In the genomic region with DNA sequence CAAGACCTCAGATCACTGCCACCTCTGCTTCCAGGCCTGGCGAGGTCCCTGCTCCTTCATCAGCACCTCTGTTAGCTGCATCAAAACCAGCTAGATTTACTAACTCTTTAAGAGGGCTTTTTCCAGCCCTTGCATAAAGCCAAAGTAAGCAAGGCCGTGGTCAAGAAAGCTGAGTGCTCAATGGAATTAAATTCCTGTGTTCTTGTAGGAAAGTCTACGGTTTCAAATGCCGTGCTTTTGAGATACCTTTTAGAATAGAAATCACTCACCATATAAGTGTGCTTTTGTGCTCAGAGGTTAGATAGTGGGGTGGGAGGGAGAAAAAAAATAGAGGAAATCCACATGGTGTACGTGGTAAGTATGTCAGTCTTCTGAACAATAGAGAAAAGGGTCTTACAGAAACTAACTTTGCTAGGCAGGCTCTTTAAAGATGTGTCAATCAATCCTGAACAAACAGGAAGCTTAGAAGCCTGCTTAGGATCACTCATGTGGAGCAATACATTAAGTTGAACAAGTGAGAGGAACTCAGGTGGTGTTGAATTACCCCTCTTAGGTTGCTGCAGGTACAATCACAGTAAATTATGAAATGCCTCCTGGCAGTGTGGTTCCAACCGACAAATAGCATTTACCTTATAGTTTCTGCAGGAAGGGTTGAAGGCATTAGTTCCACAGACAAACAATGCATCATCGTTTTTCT, we compare ENCODE assay signal across 18 cellular contexts.
DNase-seq lines count a peak whose midpoint lies in the region; ATAC-seq and TF ChIP-seq lines count a peak whose summit lies in the region.
"Had no signal": no experiment of that assay in that cellular context is flagged by ENCODE, and none has a peak within 500 bp of the region (broad histone marks: within the 10 kb centered on the region; RNA-seq: fewer than 3 reads in every experiment).

No MANE protein-coding gene starts in this region.

- ATAC-seq in RWPE2 (ENCODE audit: low read depth), result peak; percentile 34; the same call in 2 of the 3 replicates
- ATAC-seq in GM18520 (IDR thresholded peaks at IDR 0.05; ENCODE audit: unreplicated experiment), result no peak
- ATAC-seq in HG03520 (IDR thresholded peaks at IDR 0.05; ENCODE audit: unreplicated experiment), result no peak
- ATAC-seq: left colon, natural killer cell had no signal

- POLR2A ChIA-PET in HEK293 (lab: Yijun Ruan, JAX), result no interaction called here

- DNase-seq in NCI-H2029 (lab: John Stamatoyannopoulos, UW), result peak; percentile 57
- DNase-seq in RWPE2 (ENCODE audit: low spot score), result no peak
- DNase-seq in nephron progenitor cell, result no peak
- DNase-seq in SHP77 (lab: John Stamatoyannopoulos, UW), result no peak
- DNase-seq in stimulated activated naive CD4-positive, alpha-beta T cell (lab: John Stamatoyannopoulos, UW), result no peak
- DNase-seq: activated B cell treated with CpG ODN at 0.5 μM for 24 hours, EL, left colon, natural killer cell, sigmoid colon, stomach had no signal

- H3K9me3 ChIP-seq in HEK293 (ENCODE audit: control insufficient read depth, insufficient read depth, low read depth, low read length) (no peaks in the 10 kb centered on the region), RWPE2 (ENCODE audit: severe bottlenecking) (no peaks in the 10 kb centered on the region)
- H3K9me3 ChIP-seq: sigmoid colon, stomach had no signal

- peak overlapping the region; percentile 15 for H3K4me3 Mint-ChIP-seq in nephron progenitor cell
- H3K4me3 Mint-ChIP-seq: activated B cell treated with CpG ODN at 0.5 μM for 24 hours; activated naive CD8-positive, alpha-beta T cell; central memory CD8-positive, alpha-beta T cell; natural killer cell had no signal

- peaks cover 36% of the 10 kb centered on the region for H3K4me1 ChIP-seq in HEK293 (ENCODE audit: control insufficient read depth, insufficient read depth, low read length)
- peaks cover 24% of the 10 kb centered on the region for H3K4me1 ChIP-seq in RWPE2 (ENCODE audit: insufficient read depth, poor library complexity, severe bottlenecking)

- TF ChIP-seq CTCF in HEK293 (tag by site-specific recombination; IDR thresholded peaks at IDR 0.05) (no peak), RWPE2 (IDR thresholded peaks at IDR 0.05; ENCODE audit: poor library complexity, severe bottlenecking) (no peak), nephron progenitor cell (IDR thresholded peaks at IDR 0.05) (no peak)

- no peak overlapping the region for H3K4me3 ChIP-seq in HEK293 (ENCODE audit: low read depth, low read length)
- H3K4me3 ChIP-seq in RWPE2 (ENCODE audit: severe bottlenecking), result no peak overlapping the region
- H3K4me3 ChIP-seq: sigmoid colon, SK-N-MC, stomach had no signal

- H3K27me3 Mint-ChIP-seq in nephron progenitor cell (ENCODE audit: low read depth, poor library complexity), result no peaks in the 10 kb centered on the region
- H3K27me3 Mint-ChIP-seq: activated B cell treated with CpG ODN at 0.5 μM for 24 hours; activated naive CD8-positive, alpha-beta T cell; central memory CD8-positive, alpha-beta T cell had no signal

- H3K4me1 Mint-ChIP-seq in nephron progenitor cell, result peaks cover 94% of the 10 kb centered on the region
- H3K4me1 Mint-ChIP-seq: central memory CD8-positive, alpha-beta T cell had no signal

- H3K27ac ChIP-seq in HEK293 (ENCODE audit: extremely low read depth, low read depth, low read length) (peak overlapping the region; percentile 22; the same call in 1 of the 2 replicates), RWPE2 (ENCODE audit: poor library complexity, severe bottlenecking) (no peak overlapping the region)
- H3K27ac ChIP-seq: epithelial cell of prostate, sigmoid colon, SK-N-MC, stomach had no signal

- H3K36me3 ChIP-seq in HEK293 (ENCODE audit: control insufficient read depth in 2 of 2, insufficient read depth in 1 of 2, low read length in 2 of 2) (peaks cover 0 to 56% of the 10 kb centered on the region in 2 experiments; a peak in 1 of 3 replicates), RWPE2 (ENCODE audit: low read depth) (no peaks in the 10 kb centered on the region)

- peak overlapping the region; percentile 34 for H3K27ac Mint-ChIP-seq in nephron progenitor cell
- H3K27ac Mint-ChIP-seq: activated B cell treated with CpG ODN at 0.5 μM for 24 hours; activated naive CD8-positive, alpha-beta T cell; natural killer cell had no signal

- CTCF ChIA-PET in HEK293 (lab: Yijun Ruan, JAX), result interaction anchor here (0.6 kb wide), 1 partner anchor 353 kb away, joined by 3 read pairs; no protein-coding TSS in a partner anchor

- no peaks in the 10 kb centered on the region for H3K9me3 Mint-ChIP-seq in nephron progenitor cell
- H3K9me3 Mint-ChIP-seq: activated B cell treated with CpG ODN at 0.5 μM for 24 hours had no signal

- H3K36me3 Mint-ChIP-seq in nephron progenitor cell (ENCODE audit: low read depth), result peaks cover 77% of the 10 kb centered on the region
- H3K36me3 Mint-ChIP-seq: natural killer cell had no signal

- H3K27me3 ChIP-seq in RWPE2 (ENCODE audit: insufficient read depth, poor library complexity, severe bottlenecking), result no peaks in the 10 kb centered on the region
- H3K27me3 ChIP-seq: sigmoid colon, stomach had no signal

TF ChIP-seq in HEK293, 187 proteins besides CTCF, POLR2A, EP300 and RAD21:
- TF ChIP-seq, protein P1, sequence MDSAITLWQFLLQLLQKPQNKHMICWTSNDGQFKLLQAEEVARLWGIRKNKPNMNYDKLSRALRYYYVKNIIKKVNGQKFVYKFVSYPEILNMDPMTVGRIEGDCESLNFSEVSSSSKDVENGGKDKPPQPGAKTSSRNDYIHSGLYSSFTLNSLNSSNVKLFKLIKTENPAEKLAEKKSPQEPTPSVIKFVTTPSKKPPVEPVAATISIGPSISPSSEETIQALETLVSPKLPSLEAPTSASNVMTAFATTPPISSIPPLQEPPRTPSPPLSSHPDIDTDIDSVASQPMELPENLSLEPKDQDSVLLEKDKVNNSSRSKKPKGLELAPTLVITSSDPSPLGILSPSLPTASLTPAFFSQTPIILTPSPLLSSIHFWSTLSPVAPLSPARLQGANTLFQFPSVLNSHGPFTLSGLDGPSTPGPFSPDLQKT (IDR thresholded peaks at IDR 0.05; ENCODE audit: borderline replicate concordance, low read depth, low read length), result no peak
- peak; percentile 46; the same call in 1 of the 2 replicates for TF ChIP-seq OSR2 (tag by site-specific recombination; IDR thresholded peaks at IDR 0.05)
- TF ChIP-seq, protein P2, sequence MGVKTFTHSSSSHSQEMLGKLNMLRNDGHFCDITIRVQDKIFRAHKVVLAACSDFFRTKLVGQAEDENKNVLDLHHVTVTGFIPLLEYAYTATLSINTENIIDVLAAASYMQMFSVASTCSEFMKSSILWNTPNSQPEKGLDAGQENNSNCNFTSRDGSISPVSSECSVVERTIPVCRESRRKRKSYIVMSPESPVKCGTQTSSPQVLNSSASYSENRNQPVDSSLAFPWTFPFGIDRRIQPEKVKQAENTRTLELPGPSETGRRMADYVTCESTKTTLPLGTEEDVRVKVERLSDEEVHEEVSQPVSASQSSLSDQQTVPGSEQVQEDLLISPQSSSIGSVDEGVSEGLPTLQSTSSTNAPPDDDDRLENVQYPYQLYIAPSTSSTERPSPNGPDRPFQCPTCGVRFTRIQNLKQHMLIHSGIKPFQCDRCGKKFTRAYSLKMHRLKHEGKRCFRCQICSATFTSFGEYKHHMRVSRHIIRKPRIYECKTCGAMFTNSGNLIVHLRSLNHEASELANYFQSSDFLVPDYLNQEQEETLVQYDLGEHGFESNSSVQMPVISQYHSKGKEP (tag by site-specific recombination; IDR thresholded peaks at IDR 0.05), result peak; percentile 64
TF ChIP-seq in HEK293: peak in this region for 2.
